8 cellular contexts compared by ENCODE assay signal in the genomic region with DNA sequence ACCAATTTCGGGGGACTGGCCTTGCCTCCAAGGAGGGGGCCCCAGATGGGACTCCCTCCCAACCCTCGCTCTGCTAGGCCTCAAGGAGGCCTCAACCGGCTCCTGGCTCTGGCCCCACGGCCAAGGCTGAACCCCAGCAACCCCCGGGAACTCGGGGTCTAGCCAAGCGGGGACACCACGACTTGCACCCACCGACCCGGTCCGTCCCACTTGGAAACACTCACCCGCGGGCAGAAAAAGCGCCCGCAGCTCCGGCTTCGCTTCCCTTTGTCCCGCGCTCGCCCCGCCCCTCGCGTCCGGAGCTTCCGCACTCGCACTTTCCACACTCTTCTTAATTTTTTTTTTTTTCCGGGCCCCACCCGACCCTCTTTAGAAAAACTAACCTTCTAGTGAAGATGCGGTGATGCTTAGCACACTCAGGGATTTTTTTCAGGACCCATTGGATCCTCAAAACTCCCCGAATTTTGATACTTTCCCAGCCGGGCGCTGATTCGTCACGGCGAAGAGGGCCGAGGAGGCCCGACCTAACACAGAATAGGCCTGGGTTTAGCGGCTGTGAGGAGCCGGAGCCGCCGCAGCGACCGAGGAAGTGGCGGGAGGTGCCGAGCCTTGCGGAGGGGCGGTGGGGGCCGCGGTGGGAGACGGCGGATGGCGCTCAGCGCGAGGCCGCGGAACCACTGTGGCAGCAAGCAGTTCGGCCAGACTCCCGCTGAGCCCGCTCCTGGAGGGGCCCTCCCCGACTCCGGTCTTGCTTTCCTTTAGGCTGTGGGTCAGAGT. TPM values are rescaled to one million over a fixed set of nuclear protein-coding genes. Genes with fewer than 3 reads are reported as not detected.
A peak's percentile ranks its signal among the peaks of the same experiment; 100 is the strongest.
DNase-seq lines count a peak whose midpoint lies in the region; ATAC-seq and TF ChIP-seq lines count a peak whose summit lies in the region.

A gene (minus strand): TSS at position 270 of the 777 bp plus-strand sequence. CDS start 2,016 bp downstream, outside the sequence.

- peak; percentile 62 for DNase-seq in COLO829 (ENCODE audit: low spot score)
- peak; percentile 65 for DNase-seq in Jurkat, Clone E6-1 (ENCODE audit: low read depth, low spot score)
- peak; percentile 61 for DNase-seq in RWPE2 (ENCODE audit: low spot score)
- peak; percentile 56 for DNase-seq in activated T-helper 9 cell treated with anti-CD3 and anti-CD28 coated beads, Interleukin-2, amount 50 U/mL, for 16 hours (ENCODE audit: low read depth)
- peak; percentile 75 for DNase-seq in fibroblast of pulmonary artery (ENCODE audit: low read depth)
- peak; percentile 83 for DNase-seq in natural killer cell treated with Interleukin-12 subunit alpha and Interleukin-12 subunit beta and Interleukin-15 and Interleukin-18, amount 100 ng/mL, for 72 hours (ENCODE audit: low spot score)
- DNase-seq in stimulated activated naive CD4-positive, alpha-beta T cell (lab: John Stamatoyannopoulos, UW) = peak; percentile 56 to 89 (median 70)

- H3K4me1 Mint-ChIP-seq in natural killer cell treated with Interleukin-12 subunit alpha and Interleukin-12 subunit beta and Interleukin-15 and Interleukin-18, amount 100 ng/mL, for 72 hours (ENCODE audit: low read depth in 2 of 2) = peaks cover 17 to 37% of the 10 kb centered on the region in 2 donors

- peaks cover 15% of the 10 kb centered on the region for H3K4me1 ChIP-seq in RWPE2 (ENCODE audit: insufficient read depth, poor library complexity, severe bottlenecking)

- H3K4me3 ChIP-seq in Jurkat, Clone E6-1 (ENCODE audit: low read length) = peak within 1 kb of the TSS; percentile 95
- peak within 1 kb of the TSS; percentile 94 for H3K4me3 ChIP-seq in RWPE2 (ENCODE audit: severe bottlenecking)
- H3K4me3 ChIP-seq in fibroblast of pulmonary artery (replicated peaks; ENCODE audit: low read depth, low read length) = peak within 1 kb of the TSS; percentile 96

- H3K4me3 Mint-ChIP-seq in natural killer cell treated with Interleukin-12 subunit alpha and Interleukin-12 subunit beta and Interleukin-15 and Interleukin-18, amount 100 ng/mL, for 72 hours = peak within 1 kb of the TSS; percentile 93

- peaks cover 39% of the 10 kb centered on the region for H3K36me3 ChIP-seq in RWPE2 (ENCODE audit: low read depth)

- no peaks in the 10 kb centered on the region for H3K27me3 Mint-ChIP-seq in natural killer cell treated with Interleukin-12 subunit alpha and Interleukin-12 subunit beta and Interleukin-15 and Interleukin-18, amount 100 ng/mL, for 72 hours

- H3K27ac ChIP-seq in RWPE2 (ENCODE audit: poor library complexity, severe bottlenecking) = peak within 1 kb of the TSS; percentile 62

- peak; percentile 57 for ATAC-seq in GM21515 (IDR thresholded peaks at IDR 0.05; ENCODE audit: unreplicated experiment)
- peak; percentile 85 for ATAC-seq in RWPE2 (ENCODE audit: low read depth)
- ATAC-seq in natural killer cell treated with Interleukin-12 subunit alpha and Interleukin-12 subunit beta and Interleukin-15 and Interleukin-18, amount 100 ng/mL, for 72 hours = peak; percentile 92 to 93

- no peaks in the 10 kb centered on the region for H3K27me3 ChIP-seq in RWPE2 (ENCODE audit: insufficient read depth, poor library complexity, severe bottlenecking)

- peak within 1 kb of the TSS; percentile 100 for H3K27ac Mint-ChIP-seq in natural killer cell treated with Interleukin-12 subunit alpha and Interleukin-12 subunit beta and Interleukin-15 and Interleukin-18, amount 100 ng/mL, for 72 hours

- peaks cover 19% of the 10 kb centered on the region for H3K36me3 Mint-ChIP-seq in natural killer cell treated with Interleukin-12 subunit alpha and Interleukin-12 subunit beta and Interleukin-15 and Interleukin-18, amount 100 ng/mL, for 72 hours

- no peaks in the 10 kb centered on the region for H3K9me3 Mint-ChIP-seq in natural killer cell treated with Interleukin-12 subunit alpha and Interleukin-12 subunit beta and Interleukin-15 and Interleukin-18, amount 100 ng/mL, for 72 hours

- no peaks in the 10 kb centered on the region for H3K9me3 ChIP-seq in RWPE2 (ENCODE audit: severe bottlenecking)

- TF ChIP-seq CTCF in RWPE2 (IDR thresholded peaks at IDR 0.05; ENCODE audit: poor library complexity, severe bottlenecking) = no peak
- TF ChIP-seq CTCF in fibroblast of pulmonary artery (IDR thresholded peaks at IDR 0.05; ENCODE audit: low read length, missing control alignments) = no peak

RNA-seq across cellular contexts. Expression of the gene that starts here (rescaled TPM):
- polyA plus RNA-seq in Jurkat, Clone E6-1 (2012; ENCODE audit: insufficient read depth, insufficient read length) = 200 TPM
- 10 to 100 TPM; 76.2 to 94.6 TPM for total RNA-seq in natural killer cell treated with Interleukin-12 subunit alpha and Interleukin-12 subunit beta and Interleukin-15 and Interleukin-18, amount 100 ng/mL, for 72 hours

Comparison
In these comparisons a context has a peak if more than half of its experiments do, and no peak if none do; other contexts are left out.
1. Peak in every context shown above with its lines: DNase-seq, ATAC-seq, H3K4me3 ChIP-seq and H3K27ac ChIP-seq.